Comparison of ENCODE assay signal across 13 cellular contexts in genomic region chr2:237256845-237257244, GRCh38.
DNase-seq lines count a peak whose midpoint lies in the region; ATAC-seq, FAIRE-seq and TF ChIP-seq lines count a peak whose summit lies in the region.
"Had no signal": no experiment of that assay in that cellular context is flagged by ENCODE, and none has a peak within 500 bp of the region (broad histone marks: within the 10 kb centered on the region; RNA-seq: fewer than 3 reads in every experiment).

No MANE protein-coding gene starts in this region.

- no peak overlapping the region for H3K4me3 Mint-ChIP-seq in MCF 10A (ENCODE audit: unreplicated experiment)
- H3K4me3 Mint-ChIP-seq in osteocyte (ENCODE audit: unreplicated experiment): no peak overlapping the region

- peaks cover 22% of the 10 kb centered on the region for H3K4me1 Mint-ChIP-seq in MCF 10A (ENCODE audit: insufficient read depth, unreplicated experiment)
- peaks cover 64% of the 10 kb centered on the region for H3K4me1 Mint-ChIP-seq in osteocyte (ENCODE audit: unreplicated experiment)

- TF ChIP-seq POLR2A in breast epithelium (IDR thresholded peaks at IDR 0.05): no peak

- H3K36me3 Mint-ChIP-seq in MCF 10A (ENCODE audit: insufficient read depth, unreplicated experiment) (no peaks in the 10 kb centered on the region), osteocyte (ENCODE audit: unreplicated experiment) (no peaks in the 10 kb centered on the region)

- DNase-seq in breast epithelium (ENCODE audit: low spot score in 2 of 2): no peak
- DNase-seq in MCF 10A (ENCODE audit: unreplicated experiment): no peak
- peak; percentile 83 for DNase-seq in fibroblast of peridontal ligament (ENCODE audit: extremely low read depth)
- no peak for DNase-seq in osteocyte (ENCODE audit: extremely low spot score, unreplicated experiment)
- DNase-seq in ureter (ENCODE audit: low spot score): no peak
- DNase-seq in small intestine: no peak
- DNase-seq in activated naive CD4-positive, alpha-beta T cell (lab: John Stamatoyannopoulos, UW): no peak
- DNase-seq: activated CD8-positive, alpha-beta memory T cell treated with anti-CD3 and anti-CD28 coated beads, Interleukin-2, amount 50 U/mL, for 48 hours; NCI-H1105 treated with DMSO at 0.1 percent for 48 hours; T1000 had no signal

- TF ChIP-seq CTCF in breast epithelium (IDR thresholded peaks at IDR 0.05): no peak
- no peak for TF ChIP-seq CTCF in MCF 10A (IDR thresholded peaks at IDR 0.05; ENCODE audit: unreplicated experiment)
- no peak for TF ChIP-seq CTCF in osteocyte (IDR thresholded peaks at IDR 0.05)

- H3K4me1 ChIP-seq in breast epithelium (peaks cover 0 to 3% of the 10 kb centered on the region in 2 donors), small intestine (ENCODE audit: control insufficient read depth in 2 of 2, insufficient read depth in 1 of 2, low read depth in 1 of 2, low read length in 1 of 2) (peaks cover 0 to 6% of the 10 kb centered on the region in 2 donors)

- ATAC-seq in HG02852 (IDR thresholded peaks at IDR 0.05; ENCODE audit: unreplicated experiment): no peak

- H3K4me3 ChIP-seq in breast epithelium (no peak overlapping the region), small intestine (ENCODE audit: low read depth in 1 of 2, low read length in 2 of 2) (no peak overlapping the region)

- WGBS in small intestine, 3 donors: 50 to 56% (median 52%) methylated on average over 3 of the region's 3 CpGs

- intact Hi-C loops in breast epithelium (cut with DNase I; ENCODE audit: low total_unique reads) (no loop called here), MCF 10A (cut with micrococcal nuclease) (no loop called here)

- H3K9me3 ChIP-seq in breast epithelium (no peaks in the 10 kb centered on the region), small intestine (ENCODE audit: control insufficient read depth, low read depth) (no peaks in the 10 kb centered on the region)

- FAIRE-seq in small intestine (lab: Jason Lieb, UNC): no peak
- FAIRE-seq: colon had no signal

- no TSS peak for BruUV-seq in MCF 10A (replicated peaks; lab: Mats Ljungman, UMichigan)

- no peak overlapping the region for H3K27ac Mint-ChIP-seq in MCF 10A (ENCODE audit: low read depth, unreplicated experiment)
- H3K27ac Mint-ChIP-seq in osteocyte (ENCODE audit: unreplicated experiment): peak overlapping the region; percentile 94

- H3K36me3 ChIP-seq in breast epithelium (no peaks in the 10 kb centered on the region), small intestine (ENCODE audit: control insufficient read depth in 2 of 2, insufficient read depth in 2 of 2, low read length in 2 of 2) (no peaks in the 10 kb centered on the region)

- CTCF ChIA-PET in MCF 10A (lab: Yijun Ruan, JAX): interaction anchor here (0.7 to 1.2 kb wide), 2 partner anchors 152 to 256 kb away, joined by 3 read pairs; no protein-coding TSS in a partner anchor

- POLR2A ChIA-PET in MCF 10A (lab: Yijun Ruan, JAX): interaction anchor here (0.9 to 6.3 kb wide), 9 partner anchors 12 to 147 kb away, joined by 3 to 25 read pairs (median 4); no protein-coding TSS in a partner anchor

- peak overlapping the region; percentile 65 to 94 for H3K27ac ChIP-seq in breast epithelium
- peak overlapping the region in 1 of 2 donors; percentile 69 for H3K27ac ChIP-seq in small intestine (ENCODE audit: low read depth in 1 of 2, low read length in 1 of 2)
- H3K27ac ChIP-seq: 22Rv1 had no signal

- no peaks in the 10 kb centered on the region for H3K9me3 Mint-ChIP-seq in MCF 10A (ENCODE audit: unreplicated experiment)
- no peaks in the 10 kb centered on the region for H3K9me3 Mint-ChIP-seq in osteocyte (ENCODE audit: unreplicated experiment)

- no peaks in the 10 kb centered on the region for H3K27me3 ChIP-seq in breast epithelium
- no peaks in the 10 kb centered on the region for H3K27me3 ChIP-seq in small intestine (ENCODE audit: control insufficient read depth in 2 of 2, insufficient read depth in 2 of 2, low read length in 2 of 2)

- H3K27me3 Mint-ChIP-seq in MCF 10A (ENCODE audit: insufficient read depth, unreplicated experiment) (no peaks in the 10 kb centered on the region), osteocyte (ENCODE audit: unreplicated experiment) (no peaks in the 10 kb centered on the region)
